In the genomic region with DNA sequence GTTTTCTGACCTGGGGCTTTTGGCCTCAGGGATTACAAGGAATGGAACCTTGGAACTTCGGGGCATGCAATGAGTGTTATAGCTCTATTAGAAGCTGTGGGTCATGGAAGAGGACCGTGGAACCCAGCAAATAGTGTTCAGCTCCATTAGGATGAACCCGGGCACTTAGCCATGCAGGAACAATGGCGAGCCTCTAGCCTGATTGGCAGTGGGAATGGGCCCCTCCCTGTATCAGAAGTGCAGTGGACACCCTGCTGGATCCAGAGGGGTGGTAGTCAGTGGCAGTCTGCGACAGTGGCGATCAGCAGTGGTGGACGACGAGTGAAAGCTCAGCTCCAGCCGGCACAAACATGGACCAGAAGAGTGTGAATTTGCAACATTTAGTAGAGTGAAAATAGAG, we compare ENCODE assay signal across 25 cellular contexts.
"Had no signal": no experiment of that assay in that cellular context is flagged by ENCODE, and none has a peak within 500 bp of the region (broad histone marks: within the 10 kb centered on the region; RNA-seq: fewer than 3 reads in every experiment).

No MANE protein-coding gene starts in this region.

- H3K27ac ChIP-seq: neutrophil, pancreas, psoas muscle, right lobe of liver, sigmoid colon, stomach, thoracic aorta, thyroid gland, tibial nerve, upper lobe of left lung had no signal

- ATAC-seq: naive thymus-derived CD8-positive, alpha-beta T cell; natural killer cell treated with Interleukin-12 subunit alpha and Interleukin-12 subunit beta and Interleukin-15 and Interleukin-18, amount 100 ng/mL, for 72 hours; pancreas; psoas muscle; right cardiac atrium; right lobe of liver; stimulated activated effector memory CD8-positive, alpha-beta T cell treated with anti-CD3 and anti-CD28 coated beads, Interleukin-12 subunit alpha, Interleukin-12 subunit beta, amount 100 ng/mL, for 72 hours; stimulated activated naive B cell treated with anti-CD40 and anti-IgM and Interleukin-4, amounts not matched to agents 10 μg/mL and 1 μg/mL and 100 μg/mL, for 72 hours had no signal

- DNase-seq: nephron progenitor cell; nucleus accumbens; psoas muscle; right cardiac atrium; sigmoid colon; small intestine; stimulated activated CD4-positive, alpha-beta T cell treated with anti-CD3 and anti-CD28 coated beads, Interleukin-15, amount 100 ng/mL, for 24 hours; stimulated activated CD4-positive, alpha-beta T cell treated with anti-CD3 and anti-CD28 coated beads, Interleukin-2, amount 100 ng/mL, for 24 hours; stimulated activated CD4-positive, alpha-beta T cell treated with anti-CD3 and anti-CD28 coated beads, Interleukin-2, amount 100 ng/mL, for 48 hours; stimulated activated CD4-positive, alpha-beta T cell treated with anti-CD3 and anti-CD28 coated beads, Interleukin-4, amount 100 ng/mL, for 24 hours; stimulated activated naive B cell treated with anti-CD40 and anti-IgM and Interleukin-4, amounts not matched to agents 10 μg/mL and 1 μg/mL and 100 μg/mL, for 72 hours; stimulated activated naive CD4-positive, alpha-beta T cell treated with Interleukin-2 at 50 U/mL for 16 hours; stomach; thyroid gland; trophoblast cell had no signal

- H3K27me3 ChIP-seq: neutrophil, pancreas, right lobe of liver, sigmoid colon, stomach, thyroid gland, tibial nerve, upper lobe of left lung had no signal

- H3K4me3 ChIP-seq: pancreas, psoas muscle, right lobe of liver, sigmoid colon, stomach, thoracic aorta, thyroid gland, tibial nerve, upper lobe of left lung had no signal

- FAIRE-seq: small intestine, urothelium cell line had no signal

- H3K36me3 ChIP-seq: neutrophil, pancreas, right lobe of liver, sigmoid colon, stomach, thoracic aorta, thyroid gland, tibial nerve, upper lobe of left lung had no signal

- H3K9me3 ChIP-seq: neutrophil, pancreas, psoas muscle, right lobe of liver, sigmoid colon, thoracic aorta, thyroid gland, tibial nerve, upper lobe of left lung had no signal

- H3K4me1 ChIP-seq: pancreas, psoas muscle, right lobe of liver, stomach, thyroid gland, tibial nerve, upper lobe of left lung had no signal
